ENCODE assay signal across 23 cellular contexts in the genomic region with DNA sequence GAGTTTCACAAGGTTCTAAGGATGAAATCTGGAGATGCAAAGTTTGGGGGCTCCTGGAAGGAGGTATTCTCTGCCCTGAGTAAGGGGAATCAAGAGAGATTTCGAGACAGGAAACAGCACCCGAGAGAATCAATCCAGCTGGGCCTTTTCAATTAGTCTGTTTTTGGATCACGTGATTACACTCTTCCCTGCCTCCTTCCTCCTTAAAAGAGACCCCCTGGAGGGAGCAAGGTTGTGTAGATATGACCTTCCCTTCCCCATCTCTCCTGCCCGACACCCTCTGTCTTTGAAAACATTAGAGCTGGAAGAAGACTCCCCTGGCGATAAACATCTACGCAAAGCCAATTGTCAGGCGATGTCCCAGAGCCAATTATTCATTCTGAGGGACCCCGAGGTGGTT.
A peak's percentile ranks its signal among the peaks of the same experiment; 100 is the strongest.
DNase-seq lines count a peak whose midpoint lies in the region; ATAC-seq and TF ChIP-seq lines count a peak whose summit lies in the region.
"Had no signal": no experiment of that assay in that cellular context is flagged by ENCODE, and none has a peak within 500 bp of the region (broad histone marks: within the 10 kb centered on the region; RNA-seq: fewer than 3 reads in every experiment).

No MANE protein-coding gene starts in this region.

- no peak overlapping the region for H2AK5ac ChIP-seq in mesendoderm (ENCODE audit: low read length)

- H3K36me3 Mint-ChIP-seq in GM23338 (ENCODE audit: low read depth) (no peaks in the 10 kb centered on the region), WTC11 (no peaks in the 10 kb centered on the region), chondrocyte (ENCODE audit: low read depth) (no peaks in the 10 kb centered on the region)

- no peak for TF ChIP-seq POLR2A in esophagus squamous epithelium (IDR thresholded peaks at IDR 0.05)

- POLR2A ChIA-PET in WTC11 (lab: Charles Lee), result no interaction called here

- no peak overlapping the region for H3K56ac ChIP-seq in mesendoderm (ENCODE audit: low read length)

- no peak overlapping the region for H3K9ac ChIP-seq in mesendoderm (ENCODE audit: low read length)
- H3K9ac ChIP-seq: BLaER1, SK-N-SH had no signal

- H2BK15ac ChIP-seq in mesendoderm (replicated peaks; ENCODE audit: low read depth), result no peak overlapping the region

- H3K9me3 ChIP-seq in BE2C (no peaks in the 10 kb centered on the region), esophagus squamous epithelium (no peaks in the 10 kb centered on the region)
- H3K9me3 ChIP-seq: BLaER1, Caco-2, HAP-1, SK-N-SH had no signal

- H4K8ac ChIP-seq in mesendoderm (ENCODE audit: low read depth, low read length), result no peak overlapping the region

- H3K4me1 Mint-ChIP-seq in GM23338 (peaks cover 19% of the 10 kb centered on the region), WTC11 (peaks cover 29% of the 10 kb centered on the region), chondrocyte (ENCODE audit: low read depth) (peaks cover 7% of the 10 kb centered on the region)

- H3K9me3 Mint-ChIP-seq in GM23338 (no peaks in the 10 kb centered on the region), WTC11 (no peaks in the 10 kb centered on the region), chondrocyte (ENCODE audit: low read depth) (no peaks in the 10 kb centered on the region)
- H3K9me3 Mint-ChIP-seq: CD4-positive, alpha-beta T cell had no signal

- H3K27me3 ChIP-seq in BE2C (no peaks in the 10 kb centered on the region), GM23338 (ENCODE audit: insufficient read depth) (no peaks in the 10 kb centered on the region), mesendoderm (ENCODE audit: insufficient read depth, low read length, poor library complexity) (no peaks in the 10 kb centered on the region), esophagus squamous epithelium (peaks cover 0 to 38% (median 0%) of the 10 kb centered on the region in 4 donors)
- H3K27me3 ChIP-seq: BLaER1 had no signal

- peak overlapping the region; percentile 30 for H3K4me3 ChIP-seq in BE2C (ENCODE audit: low read depth, low read length)
- no peak overlapping the region for H3K4me3 ChIP-seq in GM23338
- no peak overlapping the region for H3K4me3 ChIP-seq in mesendoderm (ENCODE audit: low read length)
- H3K4me3 ChIP-seq in esophagus squamous epithelium, result no peak overlapping the region
- H3K4me3 ChIP-seq: BLaER1, HAP-1 had no signal

- no peaks in the 10 kb centered on the region for H3K36me3 ChIP-seq in BE2C
- no peaks in the 10 kb centered on the region for H3K36me3 ChIP-seq in GM23338 (ENCODE audit: insufficient read depth)
- no peaks in the 10 kb centered on the region for H3K36me3 ChIP-seq in mesendoderm (ENCODE audit: control insufficient read depth, insufficient read depth, low read length)
- H3K36me3 ChIP-seq in esophagus squamous epithelium, result no peaks in the 10 kb centered on the region
- H3K36me3 ChIP-seq: BLaER1, HAP-1 had no signal

- no peak overlapping the region for H3K4ac ChIP-seq in mesendoderm (ENCODE audit: low read depth, low read length)

- no peak overlapping the region for H2BK5ac ChIP-seq in mesendoderm (ENCODE audit: low read length)

- no peaks in the 10 kb centered on the region for H3K79me1 ChIP-seq in mesendoderm (ENCODE audit: low read length)

- H2AFZ ChIP-seq in GM23338, result no peak overlapping the region

- H3K79me2 ChIP-seq in GM23338 (replicated peaks; ENCODE audit: insufficient read depth), result no peaks in the 10 kb centered on the region
- no peaks in the 10 kb centered on the region for H3K79me2 ChIP-seq in mesendoderm (ENCODE audit: control insufficient read depth, insufficient read depth, low read length)

- no peak for DNase-seq in BE2C
- peak; percentile 20 for DNase-seq in GM23338 (ENCODE audit: low spot score)
- DNase-seq in WTC11 (ENCODE audit: low spot score), result no peak
- DNase-seq in mesendoderm, result peak; percentile 59
- no peak for DNase-seq in esophagus squamous epithelium (lab: John Stamatoyannopoulos, UW)
- no peak for DNase-seq in chondrocyte (ENCODE audit: low spot score)
- no peak for DNase-seq in NCI-H146 treated with DMSO at 0.1 percent for 48 hours (lab: John Stamatoyannopoulos, UW; ENCODE audit: unreplicated experiment)
- DNase-seq: Caco-2; CD4-positive, alpha-beta T cell; DMS79 treated with DMSO at 0.1 percent for 48 hours; IMR-90; MV-4-11; NCI-H1105 treated with DMSO at 0.1 percent for 48 hours; NCI-H187 treated with DMSO at 0.1 percent for 48 hours; NCI-H2107; NCI-H446; NCI-H526; NK-92 treated with Interleukin-12 subunit alpha and Interleukin-12 subunit beta, amount 100 ng/mL, for 24 hours; SIG-M5; SK-N-SH had no signal

- TF ChIP-seq CTCF in BE2C (IDR thresholded peaks at IDR 0.05; ENCODE audit: low read depth, low read length), result no peak
- TF ChIP-seq CTCF in GM23338 (conservative IDR thresholded peaks at IDR 0.05; ENCODE audit: low read depth in 2 of 2), result no peak
- TF ChIP-seq CTCF in WTC11 (IDR thresholded peaks at IDR 0.05), result no peak
- no peak for TF ChIP-seq CTCF in esophagus squamous epithelium (IDR thresholded peaks at IDR 0.05)
- no peak for TF ChIP-seq CTCF in chondrocyte (IDR thresholded peaks at IDR 0.05)

- H3K4me1 ChIP-seq in BE2C (peaks cover 12% of the 10 kb centered on the region), GM23338 (ENCODE audit: insufficient read depth) (no peaks in the 10 kb centered on the region), mesendoderm (ENCODE audit: control insufficient read depth, low read depth, low read length) (peaks cover 5% of the 10 kb centered on the region), esophagus squamous epithelium (no peaks in the 10 kb centered on the region)
- H3K4me1 ChIP-seq: Caco-2, HAP-1 had no signal

- H3K18ac ChIP-seq in mesendoderm (ENCODE audit: low read length), result no peak overlapping the region

- H4K5ac ChIP-seq in mesendoderm (ENCODE audit: low read length), result no peak overlapping the region

- no peaks in the 10 kb centered on the region for H4K20me1 ChIP-seq in GM23338 (replicated peaks; ENCODE audit: insufficient read depth)
- H4K20me1 ChIP-seq: BLaER1 had no signal

- H3K9me2 ChIP-seq in GM23338 (ENCODE audit: insufficient read depth), result no peaks in the 10 kb centered on the region
- H3K9me2 ChIP-seq: SK-N-SH had no signal

- no peak overlapping the region for H2BK120ac ChIP-seq in mesendoderm (ENCODE audit: low read depth, low read length)

- H3K27ac ChIP-seq in GM23338 (ENCODE audit: low read depth), result no peak overlapping the region
- H3K27ac ChIP-seq in mesendoderm (ENCODE audit: low read depth, low read length), result no peak overlapping the region
- no peak overlapping the region for H3K27ac ChIP-seq in esophagus squamous epithelium
- H3K27ac ChIP-seq: BLaER1 had no signal

- H3K27ac Mint-ChIP-seq in GM23338, result no peak overlapping the region
- no peak overlapping the region for H3K27ac Mint-ChIP-seq in WTC11
- no peak overlapping the region for H3K27ac Mint-ChIP-seq in chondrocyte (ENCODE audit: unreplicated experiment)
- H3K27ac Mint-ChIP-seq: CD4-positive, alpha-beta T cell had no signal

- H3K23ac ChIP-seq in mesendoderm (ENCODE audit: low read length), result no peak overlapping the region

- H3F3A ChIP-seq in GM23338 (replicated peaks; ENCODE audit: low read depth), result no peaks in the 10 kb centered on the region

- no peak; the same call in 2 of the 3 replicates for ATAC-seq in GM23338
- ATAC-seq in WTC11, result no peak
- ATAC-seq: Panc1 had no signal

- peak overlapping the region; percentile 23; the same call in 1 of the 2 replicates for H3K4me2 ChIP-seq in GM23338
- H3K4me2 ChIP-seq in mesendoderm (ENCODE audit: low read length), result no peak overlapping the region
- H3K4me2 ChIP-seq: BLaER1, SK-N-SH had no signal

- CTCF ChIA-PET in WTC11 (lab: Charles Lee), result interaction anchor here (1.4 kb wide), 1 partner anchor 33 kb away, joined by 7 read pairs; no protein-coding TSS in a partner anchor

- H3K4me3 Mint-ChIP-seq in GM23338 (no peak overlapping the region), WTC11 (no peak overlapping the region), chondrocyte (ENCODE audit: unreplicated experiment) (no peak overlapping the region)
- H3K4me3 Mint-ChIP-seq: CD4-positive, alpha-beta T cell had no signal

- H3K27me3 Mint-ChIP-seq in GM23338 (ENCODE audit: insufficient read depth, low read depth, poor library complexity) (peaks cover 6% of the 10 kb centered on the region), WTC11 (ENCODE audit: low read depth) (no peaks in the 10 kb centered on the region; the same call in 1 of the 2 replicates), chondrocyte (ENCODE audit: low read depth) (no peaks in the 10 kb centered on the region)

- WGBS in mesendoderm (ENCODE audit: extremely low coverage, insufficient coverage, low lambda C conversion rate), result no CpG with 5 or more reads among the region's 8 CpGs
- 31 to 35% methylated on average over 4 to 7 of the region's 8 CpGs for WGBS in esophagus squamous epithelium, 2 donors

- intact Hi-C loops in esophagus squamous epithelium (cut with DNase I), result no loop called here

TF ChIP-seq in WTC11, 78 proteins besides CTCF, POLR2A, EP300 and RAD21:
- TF ChIP-seq USF2 (CRISPR knock-in tag; IDR thresholded peaks at IDR 0.05) (peak; percentile 75), ZNF232 (CRISPR knock-in tag; IDR thresholded peaks at IDR 0.05) (no peak)

Comparison
In these comparisons a context has a peak if more than half of its experiments do, and no peak if none do; other contexts are left out.
1. DNase-seq: peak in GM23338 (single experiment) and mesendoderm (single experiment); none in BE2C (single experiment), WTC11 (single experiment), esophagus squamous epithelium (single experiment), chondrocyte (single experiment) and NCI-H146 treated with DMSO at 0.1 percent for 48 hours (single experiment).